ENCODE assay signal across 14 cellular contexts in genomic region chr4:16056681-16057400, GRCh38. TPM values are rescaled to one million over a fixed set of nuclear protein-coding genes. Genes with fewer than 3 reads are reported as not detected.
DNase-seq lines count a peak whose midpoint lies in the region; ATAC-seq and TF ChIP-seq lines count a peak whose summit lies in the region.
"Had no signal": no experiment of that assay in that cellular context is flagged by ENCODE, and none has a peak within 500 bp of the region (broad histone marks: within the 10 kb centered on the region; RNA-seq: fewer than 3 reads in every experiment).

No MANE protein-coding gene starts in this region.

- peaks cover 20% of the 10 kb centered on the region; the same call in 2 of the 3 replicates for H3K36me3 Mint-ChIP-seq in GM23338 (ENCODE audit: low read depth)
- H3K36me3 Mint-ChIP-seq in activated CD4-positive, alpha-beta T cell treated with anti-CD3 and anti-CD28 coated beads, Interleukin-2, amount 10 ng/mL, durations not matched to agents 24 days and 14 days (ENCODE audit: low read depth), result no peaks in the 10 kb centered on the region
- H3K36me3 Mint-ChIP-seq: activated naive CD8-positive, alpha-beta T cell treated with anti-CD3 and anti-CD28 coated beads for 36 hours; CD14-positive monocyte had no signal

- H3K4me1 Mint-ChIP-seq in GM23338, result peaks cover 17% of the 10 kb centered on the region
- no peaks in the 10 kb centered on the region for H3K4me1 Mint-ChIP-seq in activated CD4-positive, alpha-beta T cell treated with anti-CD3 and anti-CD28 coated beads, Interleukin-2, amount 10 ng/mL, durations not matched to agents 24 days and 14 days

- no peaks in the 10 kb centered on the region for H3F3A ChIP-seq in GM23338 (replicated peaks; ENCODE audit: low read depth)

- no peak overlapping the region for H3K27ac Mint-ChIP-seq in GM23338
- H3K27ac Mint-ChIP-seq in activated CD4-positive, alpha-beta T cell treated with anti-CD3 and anti-CD28 coated beads, Interleukin-2, amount 10 ng/mL, durations not matched to agents 24 days and 14 days, result no peak overlapping the region
- H3K27ac Mint-ChIP-seq: activated naive CD8-positive, alpha-beta T cell treated with anti-CD3 and anti-CD28 coated beads for 36 hours had no signal

- no peak overlapping the region for H3K4me3 Mint-ChIP-seq in GM23338
- no peak overlapping the region for H3K4me3 Mint-ChIP-seq in activated CD4-positive, alpha-beta T cell treated with anti-CD3 and anti-CD28 coated beads, Interleukin-2, amount 10 ng/mL, durations not matched to agents 24 days and 14 days
- H3K4me3 Mint-ChIP-seq: activated naive CD8-positive, alpha-beta T cell treated with anti-CD3 and anti-CD28 coated beads for 36 hours had no signal

- no peaks in the 10 kb centered on the region for H3K27me3 Mint-ChIP-seq in GM23338 (ENCODE audit: insufficient read depth, low read depth, poor library complexity)
- peaks cover 40% of the 10 kb centered on the region for H3K27me3 Mint-ChIP-seq in activated CD4-positive, alpha-beta T cell treated with anti-CD3 and anti-CD28 coated beads, Interleukin-2, amount 10 ng/mL, durations not matched to agents 24 days and 14 days

- DNase-seq in GM23338 (ENCODE audit: low spot score) (no peak), NCI-H345 (lab: John Stamatoyannopoulos, UW) (peak; percentile 29), dedifferentiated amniotic fluid mesenchymal stem cell (ENCODE audit: extremely low spot score) (peak; percentile 24), pons (ENCODE audit: low spot score) (peak; percentile 17), DMS 273 (lab: John Stamatoyannopoulos, UW; ENCODE audit: unreplicated experiment) (no peak), GM13976 (ENCODE audit: low spot score) (no peak)
- no peak for DNase-seq in activated CD4-positive, alpha-beta T cell treated with anti-CD3 and anti-CD28 coated beads, Interleukin-2, amount 10 ng/mL, durations not matched to agents 24 days and 14 days
- DNase-seq: activated naive CD8-positive, alpha-beta T cell treated with anti-CD3 and anti-CD28 coated beads for 36 hours; foreskin keratinocyte; NCI-H1048; T-helper 9 cell had no signal

- H4K20me1 ChIP-seq in GM23338 (replicated peaks; ENCODE audit: insufficient read depth), result peaks cover 28% of the 10 kb centered on the region; the same call in 1 of the 2 replicates

- H3K36me3 ChIP-seq in GM23338 (ENCODE audit: insufficient read depth), result no peaks in the 10 kb centered on the region

- no peaks in the 10 kb centered on the region for H3K9me2 ChIP-seq in GM23338 (ENCODE audit: insufficient read depth)

- H3K79me2 ChIP-seq in GM23338 (replicated peaks; ENCODE audit: insufficient read depth), result peaks cover 69% of the 10 kb centered on the region

- no peak overlapping the region for H3K4me3 ChIP-seq in GM23338

- H3K9me3 Mint-ChIP-seq in GM23338, result no peaks in the 10 kb centered on the region
- H3K9me3 Mint-ChIP-seq in activated CD4-positive, alpha-beta T cell treated with anti-CD3 and anti-CD28 coated beads, Interleukin-2, amount 10 ng/mL, durations not matched to agents 24 days and 14 days, result no peaks in the 10 kb centered on the region
- H3K9me3 Mint-ChIP-seq: activated naive CD8-positive, alpha-beta T cell treated with anti-CD3 and anti-CD28 coated beads for 36 hours had no signal

- H3K4me1 ChIP-seq in GM23338 (ENCODE audit: insufficient read depth), result no peaks in the 10 kb centered on the region; the same call in 1 of the 2 replicates
- H3K4me1 ChIP-seq: foreskin keratinocyte had no signal

- peak overlapping the region; percentile 2; the same call in 1 of the 2 replicates for H3K27ac ChIP-seq in GM23338 (ENCODE audit: low read depth)
- H3K27ac ChIP-seq: foreskin keratinocyte had no signal

- no peak overlapping the region for H2AFZ ChIP-seq in GM23338

- intact Hi-C loops in activated CD4-positive, alpha-beta T cell treated with anti-CD3 and anti-CD28 coated beads, Interleukin-2, amount 10 ng/mL, durations not matched to agents 24 days and 14 days (cut with micrococcal nuclease), result no loop called here

- H3K4me2 ChIP-seq in GM23338, result no peak overlapping the region

- ATAC-seq in GM23338 (no peak), GM19035 (IDR thresholded peaks at IDR 0.05; ENCODE audit: unreplicated experiment) (no peak)
- ATAC-seq: foreskin keratinocyte, Panc1 had no signal

- in situ Hi-C loops in GM13976 (cut with MboI; ENCODE audit: low sequenced_read_pairs, unreplicated experiment), result no loop called here

- H3K27me3 ChIP-seq in GM23338 (ENCODE audit: insufficient read depth), result no peaks in the 10 kb centered on the region

- TF ChIP-seq CTCF in GM23338 (conservative IDR thresholded peaks at IDR 0.05; ENCODE audit: low read depth in 2 of 2), result no peak
- TF ChIP-seq CTCF in GM13976 (IDR thresholded peaks at IDR 0.05; ENCODE audit: borderline replicate concordance, control extremely low read depth, extremely low read depth, insufficient read depth, missing control alignments), result no peak

TF ChIP-seq in GM23338, 12 proteins besides CTCF, POLR2A, EP300 and RAD21 (continues in another document):
- TF ChIP-seq CREB1 (CRISPR knock-in tag; IDR thresholded peaks at IDR 0.05; ENCODE audit: low read depth) (no peak), REST (IDR thresholded peaks at IDR 0.05; ENCODE audit: unreplicated experiment) (no peak), EZH2phosphoT487 (IDR thresholded peaks at IDR 0.05; ENCODE audit: unreplicated experiment) (no peak), STAT1 (IDR thresholded peaks at IDR 0.05; ENCODE audit: unreplicated experiment) (no peak), ZNF331 (CRISPR knock-in tag; IDR thresholded peaks at IDR 0.05; ENCODE audit: low read depth) (no peak), JUNB (IDR thresholded peaks at IDR 0.05; ENCODE audit: unreplicated experiment) (no peak)

RNA-seq across cellular contexts. Expression of gene PROM1, which starts 27.0 kb away (rescaled TPM):
- 66.6 and 70.3 TPM in 2 replicates for total RNA-seq in GM23338 (2014; rRNA removed; shearing (Covaris generic))
- polyA plus RNA-seq in GM23338 (2016; fragmentation: Nextera tagmentation; extraction: Ambion mirVana), result 30.6 and 36.6 TPM in 2 replicates
- not detected in 2 replicates for total RNA-seq in activated CD4-positive, alpha-beta T cell treated with anti-CD3 and anti-CD28 coated beads, Interleukin-2, amount 10 ng/mL, durations not matched to agents 24 days and 14 days
- total RNA-seq: foreskin keratinocyte had no signal
- polyA plus RNA-seq: CD14-positive monocyte, foreskin keratinocyte had no signal

Comparison
In these comparisons a context has a peak if more than half of its experiments do, and no peak if none do; other contexts are left out.
1. DNase-seq: peak in NCI-H345 (single experiment), dedifferentiated amniotic fluid mesenchymal stem cell (single experiment) and pons (single experiment); none in GM23338 (single experiment), DMS 273 (single experiment), activated CD4-positive, alpha-beta T cell treated with anti-CD3 and anti-CD28 coated beads, Interleukin-2, amount 10 ng/mL, durations not matched to agents 24 days and 14 days (single experiment) and GM13976 (single experiment).
2. RNA of gene PROM1, which starts 27.0 kb away (total RNA-seq): 66.6 to 70.3 TPM in GM23338; not detected in activated CD4-positive, alpha-beta T cell treated with anti-CD3 and anti-CD28 coated beads, Interleukin-2, amount 10 ng/mL, durations not matched to agents 24 days and 14 days; every median in the first group is over 10 times any median in the second.